8 cellular contexts compared by ENCODE assay signal in the genomic region with DNA sequence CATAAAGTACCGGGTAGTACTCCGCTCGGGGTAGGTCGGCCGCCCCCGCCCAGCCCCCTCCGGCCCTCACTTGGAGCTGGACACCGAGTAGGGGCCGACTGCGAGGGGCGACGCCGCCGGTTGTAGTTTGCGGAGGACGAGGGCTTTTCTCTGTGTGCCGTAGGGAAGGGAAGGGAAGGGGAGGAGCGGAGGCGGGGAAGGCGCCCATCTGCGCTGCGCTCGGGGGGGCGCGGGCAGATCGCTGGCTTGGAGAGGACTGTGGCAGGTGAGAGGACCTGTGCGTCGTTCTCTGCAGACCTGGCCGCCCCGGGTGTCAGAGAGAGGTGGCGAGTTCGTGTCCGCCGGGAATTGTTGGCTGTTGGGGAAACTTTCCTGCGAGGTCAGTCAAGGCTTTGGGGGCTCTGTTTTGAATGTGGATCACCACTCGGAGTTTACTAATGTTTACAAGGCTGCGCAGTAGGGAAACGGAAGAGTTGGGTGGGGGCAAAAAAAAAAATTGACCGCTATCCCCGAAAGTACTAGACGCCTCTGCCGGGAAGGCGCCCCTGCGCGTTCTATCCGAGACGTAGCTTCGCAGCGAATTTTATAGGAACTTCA. TPM values are rescaled to one million over a fixed set of nuclear protein-coding genes. Genes with fewer than 3 reads are reported as not detected.
A peak's percentile ranks its signal among the peaks of the same experiment; 100 is the strongest.
DNase-seq lines count a peak whose midpoint lies in the region; ATAC-seq lines count a peak whose summit lies in the region.

No MANE protein-coding gene starts in this region.

- peak overlapping the region; percentile 89 for H3K9ac ChIP-seq in NT2/D1 (ENCODE audit: insufficient read length, low read depth)

- H3K4me1 ChIP-seq in NT2/D1 (ENCODE audit: insufficient read depth, insufficient read length), result no peaks in the 10 kb centered on the region

- peak overlapping the region; percentile 88 for H3K4me3 ChIP-seq in NT2/D1 (ENCODE audit: insufficient read length, low read depth)

- H3K9me3 Mint-ChIP-seq in activated naive CD8-positive, alpha-beta T cell treated with anti-CD3 and anti-CD28 coated beads, Interleukin-2, amount 10 ng/mL, durations not matched to agents 7 days and 5 days, result no peaks in the 10 kb centered on the region

- H3K36me3 Mint-ChIP-seq in activated naive CD8-positive, alpha-beta T cell treated with anti-CD3 and anti-CD28 coated beads, Interleukin-2, amount 10 ng/mL, durations not matched to agents 7 days and 5 days, result peaks cover 10% of the 10 kb centered on the region

- peak; percentile 17 for DNase-seq in activated CD4-positive, CD25-positive, alpha-beta regulatory T cell treated with anti-CD3 and anti-CD28 coated beads, Interleukin-2, amount 50 U/mL, for 16 hours (ENCODE audit: low read depth, low spot score)
- DNase-seq in NT2/D1 (ENCODE audit: low read depth, low spot score) (no peak), left cardiac atrium (peak; percentile 71), putamen (ENCODE audit: low spot score) (peak; percentile 60), amniotic stem cell (lab: John Stamatoyannopoulos, UW) (no peak)
- peak; percentile 71 for DNase-seq in activated naive CD8-positive, alpha-beta T cell treated with anti-CD3 and anti-CD28 coated beads, Interleukin-2, amount 10 ng/mL, durations not matched to agents 7 days and 5 days

- intact Hi-C loops in left cardiac atrium (cut with DNase I), result no loop called here

- H3K4me3 Mint-ChIP-seq in activated naive CD8-positive, alpha-beta T cell treated with anti-CD3 and anti-CD28 coated beads, Interleukin-2, amount 10 ng/mL, durations not matched to agents 7 days and 5 days, result peak overlapping the region; percentile 91

- POLR2A ChIA-PET in activated naive CD8-positive, alpha-beta T cell treated with anti-CD3 and anti-CD28 coated beads, Interleukin-2, amount 10 ng/mL, durations not matched to agents 7 days and 5 days (lab: Charles Lee), result interaction anchor here (0.6 to 2.1 kb wide), 17 partner anchors 10 to 671 kb away, joined by 3 to 26 read pairs (median 4); a partner anchor contains a TSS

- H3K9me3 ChIP-seq in NT2/D1 (ENCODE audit: insufficient read depth, low read length), result no peaks in the 10 kb centered on the region

- peaks cover 20% of the 10 kb centered on the region for H3K4me1 Mint-ChIP-seq in activated naive CD8-positive, alpha-beta T cell treated with anti-CD3 and anti-CD28 coated beads, Interleukin-2, amount 10 ng/mL, durations not matched to agents 7 days and 5 days

- no peaks in the 10 kb centered on the region for H3K27me3 Mint-ChIP-seq in activated naive CD8-positive, alpha-beta T cell treated with anti-CD3 and anti-CD28 coated beads, Interleukin-2, amount 10 ng/mL, durations not matched to agents 7 days and 5 days

- no peak for ATAC-seq in activated CD4-positive, CD25-positive, alpha-beta regulatory T cell treated with anti-CD3 and anti-CD28 coated beads, Interleukin-2, amount 50 U/mL, for 24 hours
- ATAC-seq in activated naive CD8-positive, alpha-beta T cell treated with anti-CD3 and anti-CD28 coated beads, Interleukin-2, amount 10 ng/mL, durations not matched to agents 7 days and 5 days (ENCODE audit: low read depth), result peak; percentile 1
- ATAC-seq in left cardiac atrium, result peak; percentile 6 to 8
- ATAC-seq in HG02981 (IDR thresholded peaks at IDR 0.05; ENCODE audit: unreplicated experiment), result no peak

- peaks cover 13% of the 10 kb centered on the region for H3K36me3 ChIP-seq in NT2/D1 (ENCODE audit: insufficient read depth, insufficient read length, low read length)

- H3K27ac Mint-ChIP-seq in activated naive CD8-positive, alpha-beta T cell treated with anti-CD3 and anti-CD28 coated beads, Interleukin-2, amount 10 ng/mL, durations not matched to agents 7 days and 5 days, result peak overlapping the region; percentile 93

- H3K27me3 ChIP-seq in NT2/D1 (ENCODE audit: insufficient read depth, insufficient read length), result no peaks in the 10 kb centered on the region

RNA-seq across cellular contexts. Expression of a gene that starts 1.4 kb away (rescaled TPM):
- 10 to 100 TPM; 19.5 to 21.1 TPM for total RNA-seq in activated naive CD8-positive, alpha-beta T cell treated with anti-CD3 and anti-CD28 coated beads, Interleukin-2, amount 10 ng/mL, durations not matched to agents 7 days and 5 days
- 1 to 10 TPM; 6.3 to 7.0 TPM for total RNA-seq in left cardiac atrium

RNA-seq across cellular contexts. Expression of a gene that starts 9.0 kb away (rescaled TPM):
- total RNA-seq in activated naive CD8-positive, alpha-beta T cell treated with anti-CD3 and anti-CD28 coated beads, Interleukin-2, amount 10 ng/mL, durations not matched to agents 7 days and 5 days, result 10 to 100 TPM; 78.9 to 84.8 TPM
- 10 to 100 TPM; 36.6 to 37.9 TPM for total RNA-seq in left cardiac atrium

Comparison
In these comparisons a context has a peak if more than half of its experiments do, and no peak if none do; other contexts are left out.
1. DNase-seq: peak in activated CD4-positive, CD25-positive, alpha-beta regulatory T cell treated with anti-CD3 and anti-CD28 coated beads, Interleukin-2, amount 50 U/mL, for 16 hours (single experiment), activated naive CD8-positive, alpha-beta T cell treated with anti-CD3 and anti-CD28 coated beads, Interleukin-2, amount 10 ng/mL, durations not matched to agents 7 days and 5 days (single experiment), left cardiac atrium (single experiment) and putamen (single experiment); none in NT2/D1 (single experiment) and amniotic stem cell (single experiment).
2. ATAC-seq: peak in activated naive CD8-positive, alpha-beta T cell treated with anti-CD3 and anti-CD28 coated beads, Interleukin-2, amount 10 ng/mL, durations not matched to agents 7 days and 5 days (single experiment) and left cardiac atrium (2 of 2); none in activated CD4-positive, CD25-positive, alpha-beta regulatory T cell treated with anti-CD3 and anti-CD28 coated beads, Interleukin-2, amount 50 U/mL, for 24 hours (0 of 2) and HG02981 (single experiment).